In genomic region chr17:76500745-76501017, GRCh38 we compare ENCODE assay signal across 9 cellular contexts. TPM values are rescaled to one million over a fixed set of nuclear protein-coding genes. Genes with fewer than 3 reads are reported as not detected.
DNase-seq lines count a peak whose midpoint lies in the region; ATAC-seq and TF ChIP-seq lines count a peak whose summit lies in the region.
"Had no signal": no experiment of that assay in that cellular context is flagged by ENCODE, and none has a peak within 500 bp of the region (broad histone marks: within the 10 kb centered on the region; RNA-seq: fewer than 3 reads in every experiment).

No MANE protein-coding gene starts in this region.

- H3K27me3 Mint-ChIP-seq in endothelial cell (ENCODE audit: unreplicated experiment), result peaks cover 11% of the 10 kb centered on the region
- no peaks in the 10 kb centered on the region for H3K27me3 Mint-ChIP-seq in osteocyte (ENCODE audit: unreplicated experiment)

- no peak for TF ChIP-seq POLR2A in GM18505 (IDR thresholded peaks at IDR 0.05; ENCODE audit: borderline replicate concordance, extremely low read depth, insufficient read depth, insufficient read length)

- DNase-seq in NCI-H69 (lab: John Stamatoyannopoulos, UW) (peak; percentile 58), endothelial cell (ENCODE audit: low spot score) (no peak), osteocyte (ENCODE audit: extremely low spot score, unreplicated experiment) (no peak), activated gamma-delta T cell (lab: John Stamatoyannopoulos, UW) (no peak), NCI-H1694 treated with DMSO at 0.1 percent for 48 hours (lab: John Stamatoyannopoulos, UW) (no peak), SIG-M5 treated with dmso at 0.1 percent for 504 hours (lab: John Stamatoyannopoulos, UW; ENCODE audit: unreplicated experiment) (no peak)

- no peaks in the 10 kb centered on the region for H3K9me3 Mint-ChIP-seq in endothelial cell (ENCODE audit: unreplicated experiment)
- no peaks in the 10 kb centered on the region for H3K9me3 Mint-ChIP-seq in osteocyte (ENCODE audit: unreplicated experiment)

- ATAC-seq in GM18505 (IDR thresholded peaks at IDR 0.05; ENCODE audit: unreplicated experiment) (peak; percentile 7), HG02884 (IDR thresholded peaks at IDR 0.05; ENCODE audit: unreplicated experiment) (no peak)

- TF ChIP-seq CTCF in endothelial cell (IDR thresholded peaks at IDR 0.05; ENCODE audit: unreplicated experiment) (no peak), osteocyte (IDR thresholded peaks at IDR 0.05) (no peak)

- H3K27ac Mint-ChIP-seq in endothelial cell (ENCODE audit: unreplicated experiment), result no peak overlapping the region
- no peak overlapping the region for H3K27ac Mint-ChIP-seq in osteocyte (ENCODE audit: unreplicated experiment)

- H3K36me3 Mint-ChIP-seq in endothelial cell (ENCODE audit: low read depth, unreplicated experiment) (no peaks in the 10 kb centered on the region), osteocyte (ENCODE audit: unreplicated experiment) (no peaks in the 10 kb centered on the region)

- H3K4me1 Mint-ChIP-seq in endothelial cell (ENCODE audit: unreplicated experiment) (peaks cover 38% of the 10 kb centered on the region), osteocyte (ENCODE audit: unreplicated experiment) (peaks cover 53% of the 10 kb centered on the region)

- H3K4me3 Mint-ChIP-seq in endothelial cell (ENCODE audit: unreplicated experiment) (peak overlapping the region; percentile 89), osteocyte (ENCODE audit: unreplicated experiment) (peak overlapping the region; percentile 70)

RNA-seq across cellular contexts. Expression of gene RHBDF2, which starts 0.5 kb away (rescaled TPM):
- total RNA-seq in endothelial cell (ENCODE audit: unreplicated experiment), result 39.3 TPM
- total RNA-seq in osteocyte, result 14.5 and 17.5 TPM in 2 replicates

RNA-seq across cellular contexts. Expression of gene AANAT, which starts 33.3 kb away (rescaled TPM):
- total RNA-seq in endothelial cell (ENCODE audit: unreplicated experiment) (not detected), osteocyte (not detected in 2 replicates)
- total RNA-seq: M059J had no signal

RNA-seq across cellular contexts. Expression of gene CYGB, which starts 36.8 kb away (rescaled TPM):
- total RNA-seq in endothelial cell (ENCODE audit: unreplicated experiment) (0.51 TPM), osteocyte (8.6 and 9.1 TPM in 2 replicates)

RNA-seq across cellular contexts. Expression of gene PRCD, which starts 39.2 kb away (rescaled TPM):
- 0.54 TPM for total RNA-seq in endothelial cell (ENCODE audit: unreplicated experiment)
- total RNA-seq in osteocyte, result 1.3 and 1.4 TPM in 2 replicates

RNA-seq across cellular contexts. Expression of gene UBE2O, which starts 47.7 kb away (rescaled TPM):
- total RNA-seq in endothelial cell (ENCODE audit: unreplicated experiment) (49.0 TPM), osteocyte (30.7 and 32.4 TPM in 2 replicates)
